Comparison of ENCODE assay signal across 11 cellular contexts in the genomic region with DNA sequence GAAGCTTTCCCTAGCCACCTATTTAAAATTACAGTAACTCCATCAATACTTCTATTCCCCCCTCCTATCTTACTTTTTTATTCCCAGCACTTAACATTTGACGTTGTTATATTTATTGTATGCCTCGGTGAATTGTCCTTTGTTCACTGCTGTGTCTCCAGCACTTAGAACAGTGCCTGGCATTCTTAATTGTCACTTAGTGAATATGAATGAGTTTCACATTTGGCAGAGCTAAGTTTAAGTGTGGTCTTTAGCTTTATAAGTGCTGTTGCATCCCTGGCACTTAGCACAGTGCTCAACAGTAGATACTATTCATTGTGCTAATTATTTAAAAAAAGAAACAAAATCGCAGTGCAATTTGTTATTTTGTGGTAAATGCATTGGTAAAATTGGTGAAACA.
DNase-seq lines count a peak whose midpoint lies in the region; ATAC-seq and TF ChIP-seq lines count a peak whose summit lies in the region.
"Had no signal": no experiment of that assay in that cellular context is flagged by ENCODE, and none has a peak within 500 bp of the region (broad histone marks: within the 10 kb centered on the region; RNA-seq: fewer than 3 reads in every experiment).

No MANE protein-coding gene starts in this region.

- H3K4me1 Mint-ChIP-seq in H9 = peaks cover 17 to 19% of the 10 kb centered on the region in 2 experiments
- H3K4me1 Mint-ChIP-seq in activated CD8-positive, alpha-beta T cell treated with anti-CD3 and anti-CD28 coated beads, Interleukin-2, amount 10 ng/mL, durations not matched to agents 7 days and 5 days (ENCODE audit: low read depth) = peaks cover 43% of the 10 kb centered on the region
- H3K4me1 Mint-ChIP-seq in memory B cell = peaks cover 30% of the 10 kb centered on the region

- no peak for ATAC-seq in activated CD8-positive, alpha-beta T cell treated with anti-CD3 and anti-CD28 coated beads, Interleukin-2, amount 10 ng/mL, durations not matched to agents 7 days and 5 days
- ATAC-seq in memory B cell (ENCODE audit: low read depth) (no peak), GM21423 (IDR thresholded peaks at IDR 0.05; ENCODE audit: unreplicated experiment) (no peak)
- ATAC-seq: left cardiac atrium had no signal

- H3K79me2 ChIP-seq in ACC112 (ENCODE audit: control insufficient read depth, insufficient read depth, low read length, unreplicated experiment) = peaks cover 25% of the 10 kb centered on the region
- H3K79me2 ChIP-seq in H9 (ENCODE audit: insufficient read depth, low read length) = peaks cover 6% of the 10 kb centered on the region

- no peak overlapping the region for H3K23ac ChIP-seq in H9 (ENCODE audit: insufficient read length, low read depth, low read length)

- no peaks in the 10 kb centered on the region for H3K9me3 Mint-ChIP-seq in H9
- no peaks in the 10 kb centered on the region for H3K9me3 Mint-ChIP-seq in activated CD8-positive, alpha-beta T cell treated with anti-CD3 and anti-CD28 coated beads, Interleukin-2, amount 10 ng/mL, durations not matched to agents 7 days and 5 days (ENCODE audit: insufficient read depth)
- no peaks in the 10 kb centered on the region for H3K9me3 Mint-ChIP-seq in memory B cell

- H2AK5ac ChIP-seq in H9 (ENCODE audit: insufficient read length, low read length) = no peak overlapping the region

- no peaks in the 10 kb centered on the region for H3K9me3 ChIP-seq in H9 (ENCODE audit: control insufficient read depth, low read depth, low read length)

- peaks cover 34 to 56% (median 46%) of the 10 kb centered on the region in 3 experiments for H3K36me3 Mint-ChIP-seq in H9 (ENCODE audit: insufficient read depth in 1 of 3, low read depth in 3 of 3)
- peaks cover 51% of the 10 kb centered on the region for H3K36me3 Mint-ChIP-seq in activated CD8-positive, alpha-beta T cell treated with anti-CD3 and anti-CD28 coated beads, Interleukin-2, amount 10 ng/mL, durations not matched to agents 7 days and 5 days (ENCODE audit: low read depth)
- peaks cover 27% of the 10 kb centered on the region for H3K36me3 Mint-ChIP-seq in memory B cell

- H3K23me2 ChIP-seq in H9 (ENCODE audit: insufficient read length, low read depth, low read length, poor library complexity, severe bottlenecking) = no peaks in the 10 kb centered on the region

- H3K27me3 ChIP-seq in ACC112 (ENCODE audit: insufficient read depth, low read length) = no peaks in the 10 kb centered on the region
- no peaks in the 10 kb centered on the region for H3K27me3 ChIP-seq in H9 (ENCODE audit: insufficient read depth, low read length)

- no peak overlapping the region for H2BK120ac ChIP-seq in H9 (ENCODE audit: low read depth, low read length, poor library complexity, severe bottlenecking)

- H3K79me1 ChIP-seq in H9 (ENCODE audit: insufficient read depth, low read depth, low read length, poor library complexity, severe bottlenecking) = no peaks in the 10 kb centered on the region

- H3K4me3 ChIP-seq in ACC112 (ENCODE audit: low read depth, low read length) = peak overlapping the region; percentile 99

- no peak overlapping the region for H3K9ac ChIP-seq in H9 (ENCODE audit: extremely low read depth, insufficient read length, low read length)

- no peak overlapping the region for H2BK15ac ChIP-seq in H9 (ENCODE audit: low read depth, low read length)

- H3T11ph ChIP-seq in H9 (ENCODE audit: low read length) = no peak overlapping the region

- peak overlapping the region; percentile 81 for H3K4me2 ChIP-seq in H9 (ENCODE audit: insufficient read depth, insufficient read length, low read length)

- POLR2A ChIA-PET in activated CD8-positive, alpha-beta T cell treated with anti-CD3 and anti-CD28 coated beads, Interleukin-2, amount 10 ng/mL, durations not matched to agents 7 days and 5 days (lab: Charles Lee) = interaction anchor here (0.7 kb wide), 1 partner anchor 154 kb away, joined by 4 read pairs; no protein-coding TSS in a partner anchor

- CTCF ChIA-PET in activated CD8-positive, alpha-beta T cell treated with anti-CD3 and anti-CD28 coated beads, Interleukin-2, amount 10 ng/mL, durations not matched to agents 7 days and 5 days (lab: Charles Lee) = no interaction called here

- H2BK12ac ChIP-seq in H9 (ENCODE audit: insufficient read length, low read depth, low read length) = no peak overlapping the region

- H3K36me3 ChIP-seq in ACC112 (ENCODE audit: insufficient read depth, low read length) = peaks cover 30% of the 10 kb centered on the region

- no peak overlapping the region for H2BK20ac ChIP-seq in H9 (ENCODE audit: low read depth, low read length, poor library complexity, severe bottlenecking)

- H4K91ac ChIP-seq in H9 (ENCODE audit: insufficient read length, low read depth, low read length) = no peak overlapping the region

- no peak overlapping the region for H3K18ac ChIP-seq in H9 (ENCODE audit: insufficient read length, low read depth, low read length)

- no peak overlapping the region for H3K56ac ChIP-seq in H9 (ENCODE audit: insufficient read length, low read depth, low read length)

- H2AFZ ChIP-seq in ACC112 (ENCODE audit: low read length, unreplicated experiment) = no peak overlapping the region
- H2AFZ ChIP-seq in H9 (ENCODE audit: low read length) = no peak overlapping the region

- H3K4ac ChIP-seq in H9 (ENCODE audit: low read depth, low read length) = no peak overlapping the region

- no peaks in the 10 kb centered on the region for H4K20me1 ChIP-seq in H9 (ENCODE audit: control insufficient read depth, insufficient read depth, insufficient read length)

- H2BK5ac ChIP-seq in H9 (ENCODE audit: insufficient read length, low read length) = no peak overlapping the region

- no peak for DNase-seq in H9
- no peak for DNase-seq in activated CD8-positive, alpha-beta T cell treated with anti-CD3 and anti-CD28 coated beads, Interleukin-2, amount 10 ng/mL, durations not matched to agents 7 days and 5 days
- no peak for DNase-seq in memory B cell (ENCODE audit: low spot score in 2 of 2)
- DNase-seq in nucleus accumbens (lab: John Stamatoyannopoulos, UW) = no peak
- DNase-seq in germinal center (ENCODE audit: low spot score) = no peak
- no peak for DNase-seq in hypothalamus (lab: John Stamatoyannopoulos, UW)
- DNase-seq: left cardiac atrium, NCI-H2171 treated with DMSO at 0.1 percent for 48 hours, SHP77 had no signal

- peak overlapping the region; percentile 94 to 98 for H3K4me3 Mint-ChIP-seq in H9
- peak overlapping the region; percentile 95 for H3K4me3 Mint-ChIP-seq in activated CD8-positive, alpha-beta T cell treated with anti-CD3 and anti-CD28 coated beads, Interleukin-2, amount 10 ng/mL, durations not matched to agents 7 days and 5 days
- peak overlapping the region; percentile 94 for H3K4me3 Mint-ChIP-seq in memory B cell

- H3K27ac ChIP-seq in ACC112 (ENCODE audit: low read depth, low read length) (no peak overlapping the region), H9 (ENCODE audit: insufficient read length, low read depth, low read length) (no peak overlapping the region)

- no peak overlapping the region for H4K5ac ChIP-seq in H9 (ENCODE audit: insufficient read length, low read depth, low read length)

- WGBS in H9 (ENCODE audit: extremely low coverage, insufficient read length, low lambda C conversion rate) = 100% methylated on average over 1 of the region's 3 CpGs

- no peak for TF ChIP-seq CTCF in H9 (conservative IDR thresholded peaks at IDR 0.05)

- H4K8ac ChIP-seq in H9 (replicated peaks; ENCODE audit: insufficient read length, low read depth, low read length) = no peak overlapping the region

- peaks cover 21% of the 10 kb centered on the region for H3K4me1 ChIP-seq in ACC112 (ENCODE audit: control insufficient read depth, insufficient read depth, low read length, unreplicated experiment)
- peaks cover 2% of the 10 kb centered on the region; the same call in 1 of the 2 replicates for H3K4me1 ChIP-seq in H9 (ENCODE audit: insufficient read depth, low read length)

- H3K27me3 Mint-ChIP-seq in H9 (ENCODE audit: low read depth) = no peaks in the 10 kb centered on the region
- H3K27me3 Mint-ChIP-seq in activated CD8-positive, alpha-beta T cell treated with anti-CD3 and anti-CD28 coated beads, Interleukin-2, amount 10 ng/mL, durations not matched to agents 7 days and 5 days (ENCODE audit: low read depth) = no peaks in the 10 kb centered on the region
- H3K27me3 Mint-ChIP-seq in memory B cell = no peaks in the 10 kb centered on the region

- H3K27ac Mint-ChIP-seq in H9 = no peak overlapping the region; a peak in 1 of 7 replicates
- peak overlapping the region; percentile 0 for H3K27ac Mint-ChIP-seq in activated CD8-positive, alpha-beta T cell treated with anti-CD3 and anti-CD28 coated beads, Interleukin-2, amount 10 ng/mL, durations not matched to agents 7 days and 5 days
- H3K27ac Mint-ChIP-seq in memory B cell = peak overlapping the region; percentile 74

- no peak overlapping the region for H3K14ac ChIP-seq in H9 (ENCODE audit: insufficient read depth, low read length)

Comparison
In these comparisons a context has a peak if more than half of its experiments do, and no peak if none do; other contexts are left out.
1. H3K27ac Mint-ChIP-seq: peak in activated CD8-positive, alpha-beta T cell treated with anti-CD3 and anti-CD28 coated beads, Interleukin-2, amount 10 ng/mL, durations not matched to agents 7 days and 5 days (single experiment) and memory B cell (single experiment); none in H9 (0 of 3).
2. Peak in every context shown above with its lines, with median percentiles within 50 percentile points of each other: H3K4me3 Mint-ChIP-seq.